13 cellular contexts compared by ENCODE assay signal in the genomic region with DNA sequence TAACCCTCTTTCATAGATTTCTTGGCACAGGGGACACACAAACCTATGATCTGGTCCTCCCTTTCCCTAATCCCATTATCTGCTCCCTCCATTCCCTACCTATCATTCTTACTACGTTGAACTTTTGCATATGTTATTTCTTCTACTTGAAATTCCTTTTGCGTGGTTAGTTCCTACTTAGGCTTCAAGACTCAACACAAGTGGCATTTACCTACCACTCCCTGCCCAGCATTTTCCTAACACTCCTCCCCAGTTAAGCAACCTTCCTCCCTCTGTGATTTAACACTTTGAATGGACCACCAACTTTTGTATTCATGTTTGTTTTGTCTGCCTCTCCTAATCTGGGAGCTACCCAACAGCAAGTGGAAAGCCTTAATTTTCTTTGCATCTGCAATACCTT.
A peak's percentile ranks its signal among the peaks of the same experiment; 100 is the strongest.
DNase-seq lines count a peak whose midpoint lies in the region; ATAC-seq and TF ChIP-seq lines count a peak whose summit lies in the region.
"Had no signal": no experiment of that assay in that cellular context is flagged by ENCODE, and none has a peak within 500 bp of the region (broad histone marks: within the 10 kb centered on the region; RNA-seq: fewer than 3 reads in every experiment).

No MANE protein-coding gene starts in this region.

- no peak overlapping the region for H3K4me2 ChIP-seq in mesendoderm (ENCODE audit: low read length)
- H3K4me2 ChIP-seq: GM23338 had no signal

- peak overlapping the region; percentile 27 for H3K56ac ChIP-seq in mesendoderm (ENCODE audit: low read length)

- H3K4me1 ChIP-seq in left lung (no peaks in the 10 kb centered on the region), mesendoderm (ENCODE audit: control insufficient read depth, low read depth, low read length) (peaks cover 6% of the 10 kb centered on the region), adrenal gland (replicated peaks in 1 of 2) (no peaks in the 10 kb centered on the region)

- no peak overlapping the region for H3K23ac ChIP-seq in mesendoderm (ENCODE audit: low read length)

- no peak overlapping the region for H3K27ac ChIP-seq in left lung
- H3K27ac ChIP-seq in mesendoderm (ENCODE audit: low read depth, low read length): peak overlapping the region; percentile 70
- no peak overlapping the region for H3K27ac ChIP-seq in adrenal gland

- TF ChIP-seq CTCF in left lung (IDR thresholded peaks at IDR 0.05) (no peak), adrenal gland (IDR thresholded peaks at IDR 0.05) (no peak)

- intact Hi-C loops in left lung (cut with DNase I) (no loop called here), adrenal gland (cut with DNase I) (no loop called here)

- peak; percentile 2 for DNase-seq in SK-MEL-5 (ENCODE audit: low read depth, low spot score)
- no peak for DNase-seq in left lung
- DNase-seq in mesendoderm: peak; percentile 32
- no peak for DNase-seq in stimulated activated CD4-positive, alpha-beta T cell treated with anti-CD3 and anti-CD28 coated beads, Interleukin-4, amount 100 ng/mL, for 4 hours
- DNase-seq in adrenal gland: no peak
- DNase-seq: C1 segment of cervical spinal cord; CD4-positive, alpha-beta memory T cell; COR-L47; DMS153; DND-41; HCEC 1CT had no signal

- H3K18ac ChIP-seq in mesendoderm (ENCODE audit: low read length): no peak overlapping the region

- no peaks in the 10 kb centered on the region for H3K79me1 ChIP-seq in mesendoderm (ENCODE audit: low read length)

- in situ Hi-C loops in SK-MEL-5 (cut with HindIII; ENCODE audit: low pct_unique_long_range_greater_than_20kb, low sequenced_read_pairs): no loop called here

- peak overlapping the region; percentile 67 for H2BK5ac ChIP-seq in mesendoderm (ENCODE audit: low read length)

- H4K5ac ChIP-seq in mesendoderm (ENCODE audit: low read length): no peak overlapping the region

- no peak overlapping the region for H2BK120ac ChIP-seq in mesendoderm (ENCODE audit: low read depth, low read length)

- H3K79me2 ChIP-seq in mesendoderm (ENCODE audit: control insufficient read depth, insufficient read depth, low read length): no peaks in the 10 kb centered on the region

- WGBS in mesendoderm (ENCODE audit: extremely low coverage, insufficient coverage, low lambda C conversion rate): no CpG with 5 or more reads among the region's 2 CpGs
- WGBS in adrenal gland, 4 donors: 76 to 83% (median 79%) methylated on average over 2 of the region's 2 CpGs

- H3K9ac ChIP-seq in mesendoderm (ENCODE audit: low read length): no peak overlapping the region

- H2AK5ac ChIP-seq in mesendoderm (ENCODE audit: low read length): no peak overlapping the region

- peak; percentile 93 for ATAC-seq in left lung
- ATAC-seq in GM18505 (IDR thresholded peaks at IDR 0.05; ENCODE audit: unreplicated experiment): no peak
- ATAC-seq: GM23338 had no signal

- no peak overlapping the region for H2BK15ac ChIP-seq in mesendoderm (replicated peaks; ENCODE audit: low read depth)

- no peaks in the 10 kb centered on the region for H3K36me3 ChIP-seq in left lung
- no peaks in the 10 kb centered on the region for H3K36me3 ChIP-seq in mesendoderm (ENCODE audit: control insufficient read depth, insufficient read depth, low read length)
- no peaks in the 10 kb centered on the region for H3K36me3 ChIP-seq in adrenal gland (replicated peaks in 1 of 2)

- no peak overlapping the region for H4K8ac ChIP-seq in mesendoderm (ENCODE audit: low read depth, low read length)

- TF ChIP-seq POLR2A in adrenal gland (IDR thresholded peaks at IDR 0.05) (no peak), GM18505 (IDR thresholded peaks at IDR 0.05; ENCODE audit: borderline replicate concordance, extremely low read depth, insufficient read depth, insufficient read length) (no peak)

- H3K4me3 ChIP-seq in left lung (no peak overlapping the region), mesendoderm (ENCODE audit: low read length) (no peak overlapping the region), adrenal gland (no peak overlapping the region)
- H3K4me3 ChIP-seq: GM23338 had no signal

- peaks cover 0 to 5% of the 10 kb centered on the region in 2 donors for H3K9me3 ChIP-seq in left lung
- no peaks in the 10 kb centered on the region for H3K9me3 ChIP-seq in adrenal gland (replicated peaks in 1 of 3)

- H3K27me3 ChIP-seq in left lung (no peaks in the 10 kb centered on the region), mesendoderm (ENCODE audit: insufficient read depth, low read length, poor library complexity) (no peaks in the 10 kb centered on the region), adrenal gland (no peaks in the 10 kb centered on the region)

- H3K4ac ChIP-seq in mesendoderm (ENCODE audit: low read depth, low read length): no peak overlapping the region

Comparison
In these comparisons a context has a peak if more than half of its experiments do, and no peak if none do; other contexts are left out.
1. DNase-seq: peak in SK-MEL-5 (single experiment) and mesendoderm (single experiment); none in left lung (0 of 2), stimulated activated CD4-positive, alpha-beta T cell treated with anti-CD3 and anti-CD28 coated beads, Interleukin-4, amount 100 ng/mL, for 4 hours (0 of 2) and adrenal gland (0 of 7).